ENCODE assay signal across 1 cellular context in the genomic region with DNA sequence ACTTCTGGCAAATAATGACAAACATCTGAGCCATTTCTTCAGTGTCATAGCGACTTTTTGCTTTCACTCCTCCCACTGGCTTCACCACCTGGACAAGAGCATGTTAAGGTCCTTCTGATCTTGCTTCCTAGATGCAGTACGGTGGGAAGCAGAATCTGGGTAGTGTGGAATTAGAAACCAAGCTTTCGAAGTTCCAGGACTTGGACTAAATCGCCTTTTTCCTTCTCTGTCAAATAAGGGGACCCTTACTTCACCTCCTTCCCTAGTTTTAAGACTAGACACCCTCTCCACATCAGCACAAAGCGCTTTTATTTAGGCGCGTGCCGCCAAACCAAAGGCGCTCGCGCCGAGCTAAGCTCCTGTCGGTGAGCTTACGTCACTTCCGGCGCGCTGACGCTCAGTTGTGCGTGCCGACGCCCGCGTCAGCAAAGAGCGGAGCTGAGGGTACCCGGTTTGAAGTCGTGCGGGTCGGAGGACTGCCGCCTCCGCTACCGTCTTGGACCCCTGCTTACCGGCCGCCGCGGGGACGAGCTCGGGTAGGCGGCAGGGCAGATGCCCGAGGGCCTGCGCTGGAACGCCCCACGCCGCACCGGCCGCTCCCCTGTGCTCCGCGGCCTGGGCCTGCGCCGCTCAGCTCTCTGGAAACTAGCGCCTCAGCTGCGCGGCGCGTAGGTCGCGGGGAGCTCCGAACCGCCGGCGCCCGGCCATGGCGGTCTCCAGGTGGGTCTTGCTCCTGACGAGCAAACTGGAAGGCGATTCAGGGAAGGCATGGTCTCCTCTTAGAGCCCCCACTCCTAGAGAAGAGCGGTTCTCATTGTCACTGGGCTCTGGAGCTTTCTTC.
TF ChIP-seq lines count a peak whose summit lies in the region.

A gene (plus strand): TSS at position 400 of the 841 bp plus-strand sequence. CDS start 307 bp downstream, at position 707.

TF ChIP-seq in K562, 482 proteins besides CTCF, POLR2A, EP300 and RAD21 (continued from another document and continues in another):
- TF ChIP-seq, protein P1, sequence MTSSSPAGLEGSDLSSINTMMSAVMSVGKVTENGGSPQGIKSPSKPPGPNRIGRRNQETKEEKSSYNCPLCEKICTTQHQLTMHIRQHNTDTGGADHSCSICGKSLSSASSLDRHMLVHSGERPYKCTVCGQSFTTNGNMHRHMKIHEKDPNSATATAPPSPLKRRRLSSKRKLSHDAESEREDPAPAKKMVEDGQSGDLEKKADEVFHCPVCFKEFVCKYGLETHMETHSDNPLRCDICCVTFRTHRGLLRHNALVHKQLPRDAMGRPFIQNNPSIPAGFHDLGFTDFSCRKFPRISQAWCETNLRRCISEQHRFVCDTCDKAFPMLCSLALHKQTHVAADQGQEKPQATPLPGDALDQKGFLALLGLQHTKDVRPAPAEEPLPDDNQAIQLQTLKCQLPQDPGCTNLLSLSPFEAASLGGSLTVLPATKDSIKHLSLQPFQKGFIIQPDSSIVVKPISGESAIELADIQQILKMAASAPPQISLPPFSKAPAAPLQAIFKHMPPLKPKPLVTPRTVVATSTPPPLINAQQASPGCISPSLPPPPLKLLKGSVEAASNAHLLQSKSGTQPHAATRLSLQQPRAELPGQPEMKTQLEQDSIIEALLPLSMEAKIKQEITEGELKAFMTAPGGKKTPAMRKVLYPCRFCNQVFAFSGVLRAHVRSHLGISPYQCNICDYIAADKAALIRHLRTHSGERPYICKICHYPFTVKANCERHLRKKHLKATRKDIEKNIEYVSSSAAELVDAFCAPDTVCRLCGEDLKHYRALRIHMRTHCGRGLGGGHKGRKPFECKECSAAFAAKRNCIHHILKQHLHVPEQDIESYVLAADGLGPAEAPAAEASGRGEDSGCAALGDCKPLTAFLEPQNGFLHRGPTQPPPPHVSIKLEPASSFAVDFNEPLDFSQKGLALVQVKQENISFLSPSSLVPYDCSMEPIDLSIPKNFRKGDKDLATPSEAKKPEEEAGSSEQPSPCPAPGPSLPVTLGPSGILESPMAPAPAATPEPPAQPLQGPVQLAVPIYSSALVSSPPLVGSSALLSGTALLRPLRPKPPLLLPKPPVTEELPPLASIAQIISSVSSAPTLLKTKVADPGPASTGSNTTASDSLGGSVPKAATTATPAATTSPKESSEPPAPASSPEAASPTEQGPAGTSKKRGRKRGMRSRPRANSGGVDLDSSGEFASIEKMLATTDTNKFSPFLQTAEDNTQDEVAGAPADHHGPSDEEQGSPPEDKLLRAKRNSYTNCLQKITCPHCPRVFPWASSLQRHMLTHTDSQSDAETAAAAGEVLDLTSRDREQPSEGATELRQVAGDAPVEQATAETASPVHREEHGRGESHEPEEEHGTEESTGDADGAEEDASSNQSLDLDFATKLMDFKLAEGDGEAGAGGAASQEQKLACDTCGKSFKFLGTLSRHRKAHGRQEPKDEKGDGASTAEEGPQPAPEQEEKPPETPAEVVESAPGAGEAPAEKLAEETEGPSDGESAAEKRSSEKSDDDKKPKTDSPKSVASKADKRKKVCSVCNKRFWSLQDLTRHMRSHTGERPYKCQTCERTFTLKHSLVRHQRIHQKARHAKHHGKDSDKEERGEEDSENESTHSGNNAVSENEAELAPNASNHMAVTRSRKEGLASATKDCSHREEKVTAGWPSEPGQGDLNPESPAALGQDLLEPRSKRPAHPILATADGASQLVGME (CRISPR knock-in tag; IDR thresholded peaks at IDR 0.05), result 0 out of 2 replicates have a peak, but pooled peaks have one; percentile 27
- TF ChIP-seq MCM3 (IDR thresholded peaks at IDR 0.05) (no peak), ZNF699 (CRISPR knock-in tag; IDR thresholded peaks at IDR 0.05; ENCODE audit: insufficient replicate concordance) (no peak), CHD1 (IDR thresholded peaks at IDR 0.05; ENCODE audit: low read length) (peak; percentile 48), NR1H2 (CRISPR knock-in tag; IDR thresholded peaks at IDR 0.05) (no peak), ZNF785 (CRISPR knock-in tag; IDR thresholded peaks at IDR 0.05) (no peak), ZNF766 (CRISPR knock-in tag; conservative IDR thresholded peaks at IDR 0.05) (no peak), NFATC3 (IDR thresholded peaks at IDR 0.05) (no peak), CREB1 (IDR thresholded peaks at IDR 0.05) (peak; percentile 96), CREB1 (CRISPR knock-in tag; IDR thresholded peaks at IDR 0.05) (peak; percentile 95), ZNF561 (CRISPR knock-in tag; conservative IDR thresholded peaks at IDR 0.05) (no peak), TBL1XR1 (IDR thresholded peaks at IDR 0.05; ENCODE audit: low read length in 2 of 2) (peak in 1 of 2 experiments; percentile 61; a peak in 1 of 4 replicates), CBX5 (IDR thresholded peaks at IDR 0.05; ENCODE audit: borderline replicate concordance, low read depth) (no peak), ZBTB7A (IDR thresholded peaks at IDR 0.05; ENCODE audit: borderline replicate concordance, control insufficient read depth, low read depth, low read length) (no peak)
- TF ChIP-seq, protein P2, sequence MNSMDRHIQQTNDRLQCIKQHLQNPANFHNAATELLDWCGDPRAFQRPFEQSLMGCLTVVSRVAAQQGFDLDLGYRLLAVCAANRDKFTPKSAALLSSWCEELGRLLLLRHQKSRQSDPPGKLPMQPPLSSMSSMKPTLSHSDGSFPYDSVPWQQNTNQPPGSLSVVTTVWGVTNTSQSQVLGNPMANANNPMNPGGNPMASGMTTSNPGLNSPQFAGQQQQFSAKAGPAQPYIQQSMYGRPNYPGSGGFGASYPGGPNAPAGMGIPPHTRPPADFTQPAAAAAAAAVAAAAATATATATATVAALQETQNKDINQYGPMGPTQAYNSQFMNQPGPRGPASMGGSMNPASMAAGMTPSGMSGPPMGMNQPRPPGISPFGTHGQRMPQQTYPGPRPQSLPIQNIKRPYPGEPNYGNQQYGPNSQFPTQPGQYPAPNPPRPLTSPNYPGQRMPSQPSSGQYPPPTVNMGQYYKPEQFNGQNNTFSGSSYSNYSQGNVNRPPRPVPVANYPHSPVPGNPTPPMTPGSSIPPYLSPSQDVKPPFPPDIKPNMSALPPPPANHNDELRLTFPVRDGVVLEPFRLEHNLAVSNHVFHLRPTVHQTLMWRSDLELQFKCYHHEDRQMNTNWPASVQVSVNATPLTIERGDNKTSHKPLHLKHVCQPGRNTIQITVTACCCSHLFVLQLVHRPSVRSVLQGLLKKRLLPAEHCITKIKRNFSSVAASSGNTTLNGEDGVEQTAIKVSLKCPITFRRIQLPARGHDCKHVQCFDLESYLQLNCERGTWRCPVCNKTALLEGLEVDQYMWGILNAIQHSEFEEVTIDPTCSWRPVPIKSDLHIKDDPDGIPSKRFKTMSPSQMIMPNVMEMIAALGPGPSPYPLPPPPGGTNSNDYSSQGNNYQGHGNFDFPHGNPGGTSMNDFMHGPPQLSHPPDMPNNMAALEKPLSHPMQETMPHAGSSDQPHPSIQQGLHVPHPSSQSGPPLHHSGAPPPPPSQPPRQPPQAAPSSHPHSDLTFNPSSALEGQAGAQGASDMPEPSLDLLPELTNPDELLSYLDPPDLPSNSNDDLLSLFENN (IDR thresholded peaks at IDR 0.05; ENCODE audit: low read depth in 2 of 2, low read length in 2 of 2), result no peak
- TF ChIP-seq, protein P3, sequence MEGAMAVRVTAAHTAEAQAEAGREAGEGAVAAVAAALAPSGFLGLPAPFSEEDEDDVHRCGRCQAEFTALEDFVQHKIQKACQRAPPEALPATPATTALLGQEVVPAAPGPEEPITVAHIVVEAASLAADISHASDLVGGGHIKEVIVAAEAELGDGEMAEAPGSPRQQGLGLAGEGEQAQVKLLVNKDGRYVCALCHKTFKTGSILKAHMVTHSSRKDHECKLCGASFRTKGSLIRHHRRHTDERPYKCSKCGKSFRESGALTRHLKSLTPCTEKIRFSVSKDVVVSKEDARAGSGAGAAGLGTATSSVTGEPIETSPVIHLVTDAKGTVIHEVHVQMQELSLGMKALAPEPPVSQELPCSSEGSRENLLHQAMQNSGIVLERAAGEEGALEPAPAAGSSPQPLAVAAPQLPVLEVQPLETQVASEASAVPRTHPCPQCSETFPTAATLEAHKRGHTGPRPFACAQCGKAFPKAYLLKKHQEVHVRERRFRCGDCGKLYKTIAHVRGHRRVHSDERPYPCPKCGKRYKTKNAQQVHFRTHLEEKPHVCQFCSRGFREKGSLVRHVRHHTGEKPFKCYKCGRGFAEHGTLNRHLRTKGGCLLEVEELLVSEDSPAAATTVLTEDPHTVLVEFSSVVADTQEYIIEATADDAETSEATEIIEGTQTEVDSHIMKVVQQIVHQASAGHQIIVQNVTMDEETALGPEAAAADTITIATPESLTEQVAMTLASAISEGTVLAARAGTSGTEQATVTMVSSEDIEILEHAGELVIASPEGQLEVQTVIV (CRISPR knock-in tag; IDR thresholded peaks at IDR 0.05; ENCODE audit: borderline replicate concordance), result no peak
- TF ChIP-seq, protein P4, sequence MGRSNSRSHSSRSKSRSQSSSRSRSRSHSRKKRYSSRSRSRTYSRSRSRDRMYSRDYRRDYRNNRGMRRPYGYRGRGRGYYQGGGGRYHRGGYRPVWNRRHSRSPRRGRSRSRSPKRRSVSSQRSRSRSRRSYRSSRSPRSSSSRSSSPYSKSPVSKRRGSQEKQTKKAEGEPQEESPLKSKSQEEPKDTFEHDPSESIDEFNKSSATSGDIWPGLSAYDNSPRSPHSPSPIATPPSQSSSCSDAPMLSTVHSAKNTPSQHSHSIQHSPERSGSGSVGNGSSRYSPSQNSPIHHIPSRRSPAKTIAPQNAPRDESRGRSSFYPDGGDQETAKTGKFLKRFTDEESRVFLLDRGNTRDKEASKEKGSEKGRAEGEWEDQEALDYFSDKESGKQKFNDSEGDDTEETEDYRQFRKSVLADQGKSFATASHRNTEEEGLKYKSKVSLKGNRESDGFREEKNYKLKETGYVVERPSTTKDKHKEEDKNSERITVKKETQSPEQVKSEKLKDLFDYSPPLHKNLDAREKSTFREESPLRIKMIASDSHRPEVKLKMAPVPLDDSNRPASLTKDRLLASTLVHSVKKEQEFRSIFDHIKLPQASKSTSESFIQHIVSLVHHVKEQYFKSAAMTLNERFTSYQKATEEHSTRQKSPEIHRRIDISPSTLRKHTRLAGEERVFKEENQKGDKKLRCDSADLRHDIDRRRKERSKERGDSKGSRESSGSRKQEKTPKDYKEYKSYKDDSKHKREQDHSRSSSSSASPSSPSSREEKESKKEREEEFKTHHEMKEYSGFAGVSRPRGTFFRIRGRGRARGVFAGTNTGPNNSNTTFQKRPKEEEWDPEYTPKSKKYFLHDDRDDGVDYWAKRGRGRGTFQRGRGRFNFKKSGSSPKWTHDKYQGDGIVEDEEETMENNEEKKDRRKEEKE (IDR thresholded peaks at IDR 0.05; ENCODE audit: borderline replicate concordance in 1 of 2, control insufficient read depth in 1 of 2, low read depth in 2 of 2, low read length in 1 of 2), result no peak
- TF ChIP-seq, protein P5, sequence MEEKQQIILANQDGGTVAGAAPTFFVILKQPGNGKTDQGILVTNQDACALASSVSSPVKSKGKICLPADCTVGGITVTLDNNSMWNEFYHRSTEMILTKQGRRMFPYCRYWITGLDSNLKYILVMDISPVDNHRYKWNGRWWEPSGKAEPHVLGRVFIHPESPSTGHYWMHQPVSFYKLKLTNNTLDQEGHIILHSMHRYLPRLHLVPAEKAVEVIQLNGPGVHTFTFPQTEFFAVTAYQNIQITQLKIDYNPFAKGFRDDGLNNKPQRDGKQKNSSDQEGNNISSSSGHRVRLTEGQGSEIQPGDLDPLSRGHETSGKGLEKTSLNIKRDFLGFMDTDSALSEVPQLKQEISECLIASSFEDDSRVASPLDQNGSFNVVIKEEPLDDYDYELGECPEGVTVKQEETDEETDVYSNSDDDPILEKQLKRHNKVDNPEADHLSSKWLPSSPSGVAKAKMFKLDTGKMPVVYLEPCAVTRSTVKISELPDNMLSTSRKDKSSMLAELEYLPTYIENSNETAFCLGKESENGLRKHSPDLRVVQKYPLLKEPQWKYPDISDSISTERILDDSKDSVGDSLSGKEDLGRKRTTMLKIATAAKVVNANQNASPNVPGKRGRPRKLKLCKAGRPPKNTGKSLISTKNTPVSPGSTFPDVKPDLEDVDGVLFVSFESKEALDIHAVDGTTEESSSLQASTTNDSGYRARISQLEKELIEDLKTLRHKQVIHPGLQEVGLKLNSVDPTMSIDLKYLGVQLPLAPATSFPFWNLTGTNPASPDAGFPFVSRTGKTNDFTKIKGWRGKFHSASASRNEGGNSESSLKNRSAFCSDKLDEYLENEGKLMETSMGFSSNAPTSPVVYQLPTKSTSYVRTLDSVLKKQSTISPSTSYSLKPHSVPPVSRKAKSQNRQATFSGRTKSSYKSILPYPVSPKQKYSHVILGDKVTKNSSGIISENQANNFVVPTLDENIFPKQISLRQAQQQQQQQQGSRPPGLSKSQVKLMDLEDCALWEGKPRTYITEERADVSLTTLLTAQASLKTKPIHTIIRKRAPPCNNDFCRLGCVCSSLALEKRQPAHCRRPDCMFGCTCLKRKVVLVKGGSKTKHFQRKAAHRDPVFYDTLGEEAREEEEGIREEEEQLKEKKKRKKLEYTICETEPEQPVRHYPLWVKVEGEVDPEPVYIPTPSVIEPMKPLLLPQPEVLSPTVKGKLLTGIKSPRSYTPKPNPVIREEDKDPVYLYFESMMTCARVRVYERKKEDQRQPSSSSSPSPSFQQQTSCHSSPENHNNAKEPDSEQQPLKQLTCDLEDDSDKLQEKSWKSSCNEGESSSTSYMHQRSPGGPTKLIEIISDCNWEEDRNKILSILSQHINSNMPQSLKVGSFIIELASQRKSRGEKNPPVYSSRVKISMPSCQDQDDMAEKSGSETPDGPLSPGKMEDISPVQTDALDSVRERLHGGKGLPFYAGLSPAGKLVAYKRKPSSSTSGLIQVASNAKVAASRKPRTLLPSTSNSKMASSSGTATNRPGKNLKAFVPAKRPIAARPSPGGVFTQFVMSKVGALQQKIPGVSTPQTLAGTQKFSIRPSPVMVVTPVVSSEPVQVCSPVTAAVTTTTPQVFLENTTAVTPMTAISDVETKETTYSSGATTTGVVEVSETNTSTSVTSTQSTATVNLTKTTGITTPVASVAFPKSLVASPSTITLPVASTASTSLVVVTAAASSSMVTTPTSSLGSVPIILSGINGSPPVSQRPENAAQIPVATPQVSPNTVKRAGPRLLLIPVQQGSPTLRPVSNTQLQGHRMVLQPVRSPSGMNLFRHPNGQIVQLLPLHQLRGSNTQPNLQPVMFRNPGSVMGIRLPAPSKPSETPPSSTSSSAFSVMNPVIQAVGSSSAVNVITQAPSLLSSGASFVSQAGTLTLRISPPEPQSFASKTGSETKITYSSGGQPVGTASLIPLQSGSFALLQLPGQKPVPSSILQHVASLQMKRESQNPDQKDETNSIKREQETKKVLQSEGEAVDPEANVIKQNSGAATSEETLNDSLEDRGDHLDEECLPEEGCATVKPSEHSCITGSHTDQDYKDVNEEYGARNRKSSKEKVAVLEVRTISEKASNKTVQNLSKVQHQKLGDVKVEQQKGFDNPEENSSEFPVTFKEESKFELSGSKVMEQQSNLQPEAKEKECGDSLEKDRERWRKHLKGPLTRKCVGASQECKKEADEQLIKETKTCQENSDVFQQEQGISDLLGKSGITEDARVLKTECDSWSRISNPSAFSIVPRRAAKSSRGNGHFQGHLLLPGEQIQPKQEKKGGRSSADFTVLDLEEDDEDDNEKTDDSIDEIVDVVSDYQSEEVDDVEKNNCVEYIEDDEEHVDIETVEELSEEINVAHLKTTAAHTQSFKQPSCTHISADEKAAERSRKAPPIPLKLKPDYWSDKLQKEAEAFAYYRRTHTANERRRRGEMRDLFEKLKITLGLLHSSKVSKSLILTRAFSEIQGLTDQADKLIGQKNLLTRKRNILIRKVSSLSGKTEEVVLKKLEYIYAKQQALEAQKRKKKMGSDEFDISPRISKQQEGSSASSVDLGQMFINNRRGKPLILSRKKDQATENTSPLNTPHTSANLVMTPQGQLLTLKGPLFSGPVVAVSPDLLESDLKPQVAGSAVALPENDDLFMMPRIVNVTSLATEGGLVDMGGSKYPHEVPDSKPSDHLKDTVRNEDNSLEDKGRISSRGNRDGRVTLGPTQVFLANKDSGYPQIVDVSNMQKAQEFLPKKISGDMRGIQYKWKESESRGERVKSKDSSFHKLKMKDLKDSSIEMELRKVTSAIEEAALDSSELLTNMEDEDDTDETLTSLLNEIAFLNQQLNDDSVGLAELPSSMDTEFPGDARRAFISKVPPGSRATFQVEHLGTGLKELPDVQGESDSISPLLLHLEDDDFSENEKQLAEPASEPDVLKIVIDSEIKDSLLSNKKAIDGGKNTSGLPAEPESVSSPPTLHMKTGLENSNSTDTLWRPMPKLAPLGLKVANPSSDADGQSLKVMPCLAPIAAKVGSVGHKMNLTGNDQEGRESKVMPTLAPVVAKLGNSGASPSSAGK (IDR thresholded peaks at IDR 0.05), result peak; percentile 93
